ENCODE assay signal across 17 cellular contexts in the genomic region with DNA sequence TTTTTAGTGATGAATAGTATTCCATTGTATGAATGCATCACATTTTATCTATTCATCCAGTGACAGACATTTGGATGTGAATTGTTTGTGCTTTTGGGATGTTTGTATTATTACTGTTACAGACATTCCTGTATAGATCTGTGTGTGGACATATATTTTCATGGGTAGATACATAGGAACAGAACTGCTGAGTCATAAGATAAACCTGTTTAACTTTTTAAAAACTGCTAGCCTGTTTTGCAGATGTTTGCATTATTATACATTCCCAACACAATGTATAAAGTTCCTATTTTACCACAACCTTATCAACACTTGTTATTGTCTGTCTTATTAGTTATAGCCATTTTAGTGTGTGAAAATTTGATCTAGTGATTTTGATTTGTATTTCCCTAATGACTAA. TPM values are rescaled to one million over a fixed set of nuclear protein-coding genes. Genes with fewer than 3 reads are reported as not detected.
A peak's percentile ranks its signal among the peaks of the same experiment; 100 is the strongest.
DNase-seq lines count a peak whose midpoint lies in the region; ATAC-seq, FAIRE-seq and TF ChIP-seq lines count a peak whose summit lies in the region.
"Had no signal": no experiment of that assay in that cellular context is flagged by ENCODE, and none has a peak within 500 bp of the region (broad histone marks: within the 10 kb centered on the region; RNA-seq: fewer than 3 reads in every experiment).

No MANE protein-coding gene starts in this region.

- in situ Hi-C loops in K562 (cut with MboI), result no loop called here

- ATAC-seq in A549 (no peak), GM23338 (no peak), K562 (no peak), HG02588 (IDR thresholded peaks at IDR 0.05; ENCODE audit: unreplicated experiment) (no peak)
- ATAC-seq: GM12878 had no signal

- H3K36me3 ChIP-seq in GM23338 (ENCODE audit: insufficient read depth), result no peaks in the 10 kb centered on the region
- H3K36me3 ChIP-seq in K562 (ENCODE audit: control insufficient read depth, insufficient read depth, low read length), result no peaks in the 10 kb centered on the region

- H3K27ac Mint-ChIP-seq in GM23338, result peak overlapping the region; percentile 79
- H3K27ac Mint-ChIP-seq: CD4-positive, alpha-beta memory T cell had no signal

- H4K20me1 ChIP-seq in GM23338 (replicated peaks; ENCODE audit: insufficient read depth), result no peaks in the 10 kb centered on the region
- no peaks in the 10 kb centered on the region for H4K20me1 ChIP-seq in K562 (replicated peaks; ENCODE audit: control insufficient read depth, insufficient read depth, low read length)

- no peak overlapping the region for H3K4me3 ChIP-seq in A549
- H3K4me3 ChIP-seq in GM23338, result no peak overlapping the region
- no peak overlapping the region for H3K4me3 ChIP-seq in K562
- H3K4me3 ChIP-seq: GM12878 had no signal

- peaks cover 20% of the 10 kb centered on the region for H3K4me1 Mint-ChIP-seq in GM23338
- H3K4me1 Mint-ChIP-seq: CD4-positive, alpha-beta memory T cell had no signal

- H3K27me3 ChIP-seq in GM23338 (ENCODE audit: insufficient read depth) (no peaks in the 10 kb centered on the region), K562 (ENCODE audit: control insufficient read depth in 2 of 2, insufficient read depth in 2 of 2, low read length in 2 of 2) (no peaks in the 10 kb centered on the region)

- no peaks in the 10 kb centered on the region for H3K36me3 Mint-ChIP-seq in GM23338 (ENCODE audit: low read depth)
- H3K36me3 Mint-ChIP-seq: CD4-positive, alpha-beta memory T cell had no signal

- H3K4me2 ChIP-seq in A549 (no peak overlapping the region), GM23338 (no peak overlapping the region), K562 (ENCODE audit: insufficient read depth, low read length) (no peak overlapping the region)

- BruUV-seq in K562 (replicated peaks; lab: Mats Ljungman, UMichigan), result no TSS peak

- H2AFZ ChIP-seq in GM23338, result no peak overlapping the region
- H2AFZ ChIP-seq in K562 (ENCODE audit: low read depth, low read length), result no peak overlapping the region

- no peaks in the 10 kb centered on the region for H3K9me2 ChIP-seq in GM23338 (ENCODE audit: insufficient read depth)

- TF ChIP-seq CTCF in A549 (IDR thresholded peaks at IDR 0.05), result no peak
- no peak for TF ChIP-seq CTCF in GM23338 (conservative IDR thresholded peaks at IDR 0.05; ENCODE audit: low read depth in 2 of 2)
- TF ChIP-seq CTCF in K562 (IDR thresholded peaks at IDR 0.05 in 2 of 3, conservative IDR thresholded peaks at IDR 0.05 in 1 of 3; ENCODE audit: insufficient read depth in 2 of 3, low read depth in 1 of 3, low read length in 3 of 3), result no peak

- DNase-seq in A549 (ENCODE audit: low read depth in 1 of 2, low spot score in 1 of 2), result no peak
- no peak for DNase-seq in GM23338 (ENCODE audit: low spot score)
- no peak for DNase-seq in K562 (ENCODE audit: extremely low read depth in 1 of 4, low spot score in 3 of 4)
- no peak for DNase-seq in NCI-H1092 treated with DMSO at 0.1 percent for 48 hours (lab: John Stamatoyannopoulos, UW)
- no peak for DNase-seq in NCI-H1436 treated with DMSO at 0.1 percent for 48 hours (lab: John Stamatoyannopoulos, UW)
- DNase-seq: 8988T; C1 segment of cervical spinal cord; Caco-2; CD4-positive, alpha-beta memory T cell; DMS79; EL; GDM1; GOT3; H7; HCEC 1CT had no signal

- TF ChIP-seq RAD21 in A549 (conservative IDR thresholded peaks at IDR 0.05 in 1 of 2, IDR thresholded peaks at IDR 0.05 in 1 of 2) (no peak), K562 (CRISPR knock-in tag; conservative IDR thresholded peaks at IDR 0.05 in 1 of 2, IDR thresholded peaks at IDR 0.05 in 1 of 2) (no peak)

- TF ChIP-seq POLR2A in A549 (IDR thresholded peaks at IDR 0.05; ENCODE audit: low read length), result no peak
- no peak for TF ChIP-seq POLR2A in K562 (conservative IDR thresholded peaks at IDR 0.05)

- FAIRE-seq in A549 (lab: Jason Lieb, UNC) (no peak), K562 (lab: Jason Lieb, UNC) (no peak)
- FAIRE-seq: GM12878 had no signal

- TF ChIP-seq EP300 in A549 (IDR thresholded peaks at IDR 0.05) (no peak), K562 (IDR thresholded peaks at IDR 0.05; ENCODE audit: low read length) (no peak)

- no peak overlapping the region for H3K9ac ChIP-seq in K562 (ENCODE audit: insufficient read depth in 1 of 2, low read depth in 2 of 2, low read length in 2 of 2)

- no peak overlapping the region for H3K4me3 Mint-ChIP-seq in GM23338
- H3K4me3 Mint-ChIP-seq: CD4-positive, alpha-beta memory T cell had no signal

- H3K79me2 ChIP-seq in GM23338 (replicated peaks; ENCODE audit: insufficient read depth) (no peaks in the 10 kb centered on the region), K562 (ENCODE audit: control insufficient read depth, insufficient read depth, low read length) (no peaks in the 10 kb centered on the region)

- H3K9me3 ChIP-seq in A549 (no peaks in the 10 kb centered on the region), K562 (replicated peaks; ENCODE audit: control insufficient read depth, insufficient read depth, low read depth, low read length) (no peaks in the 10 kb centered on the region)
- H3K9me3 ChIP-seq: Caco-2 had no signal

- no peaks in the 10 kb centered on the region for H3K27me3 Mint-ChIP-seq in GM23338 (ENCODE audit: insufficient read depth, low read depth, poor library complexity)

- H3K9me1 ChIP-seq in K562 (ENCODE audit: control insufficient read depth, insufficient read depth, low read length), result no peaks in the 10 kb centered on the region

- H3F3A ChIP-seq in GM23338 (replicated peaks; ENCODE audit: low read depth), result no peaks in the 10 kb centered on the region

- H3K4me1 ChIP-seq in A549 (no peaks in the 10 kb centered on the region), GM23338 (ENCODE audit: insufficient read depth) (peaks cover 25% of the 10 kb centered on the region), K562 (replicated peaks in 1 of 2; ENCODE audit: control insufficient read depth in 2 of 2, insufficient read depth in 2 of 2, low read length in 2 of 2) (no peaks in the 10 kb centered on the region)
- H3K4me1 ChIP-seq: Caco-2 had no signal

- CTCF ChIA-PET in A549 (lab: Yijun Ruan, JAX) (no interaction called here), K562 (lab: Yijun Ruan, JAX; ENCODE audit: low intra/inter-chr PET ratio) (no interaction called here)

- no peaks in the 10 kb centered on the region for H3K9me3 Mint-ChIP-seq in GM23338
- H3K9me3 Mint-ChIP-seq: CD4-positive, alpha-beta memory T cell had no signal

- POLR2A ChIA-PET in A549 (lab: Yijun Ruan, JAX), result no interaction called here
- POLR2A ChIA-PET in K562 (lab: Yijun Ruan, JAX), result no interaction called here

- H3K27ac ChIP-seq in A549, result no peak overlapping the region
- H3K27ac ChIP-seq in GM23338 (ENCODE audit: low read depth), result no peak overlapping the region
- H3K27ac ChIP-seq in K562 (ENCODE audit: extremely low read depth, low read depth, low read length), result no peak overlapping the region

- intact Hi-C loops in K562 (cut with micrococcal nuclease), result no loop called here

RNA-seq across cellular contexts. Expression of a gene that starts 46.8 kb away (rescaled TPM):
- 23.2 and 33.1 TPM in 2 replicates for polyA plus RNA-seq in A549 (2011; rRNA removed)
- polyA plus RNA-seq in A549 (2012; cell fraction: cytosol; rRNA removed), result 6.4 and 7.4 TPM in 2 replicates
- 2.9 and 4.4 TPM in 2 replicates for polyA plus RNA-seq in A549 (2012; cell fraction: nucleus; rRNA removed)
- 16.4 to 18.4 TPM (median 17.1 TPM) in 3 replicates for polyA plus RNA-seq in A549 (2017; fragmentation: RNase III; extraction: RNeasy Plus Mini Kit Qiagen cat#74134 plus additional on column Dnase treatment)
- 8.4 and 10.1 TPM in 2 replicates for polyA minus RNA-seq in A549 (2011; rRNA and poly(A)+ RNA removed)
- 28.3 and 29.6 TPM in 2 replicates for total RNA-seq in GM23338 (2014; rRNA removed; shearing (Covaris generic))
- polyA plus RNA-seq in GM23338 (2016; fragmentation: Nextera tagmentation; extraction: Ambion mirVana), result 66.8 and 69.7 TPM in 2 replicates
- 8.0 and 17.6 TPM in 2 replicates for total RNA-seq in K562 (2011; cell fraction: chromatin; rRNA removed; ENCODE audit: low replicate concordance)
- total RNA-seq in K562 (2011; cell fraction: nucleolus; rRNA removed), result 7.9 and 8.3 TPM in 2 replicates
- total RNA-seq in K562 (2011; cell fraction: nucleoplasm; rRNA removed), result 18.1 and 20.8 TPM in 2 replicates
- total RNA-seq in K562 (2014; rRNA removed), result 22.0 and 25.3 TPM in 2 replicates
- total RNA-seq in K562 (2014; rRNA removed; fragmentation: Illumina TruSeq; extraction: Trizol), result 48.5 and 53.2 TPM in 2 replicates
- 42.7 and 47.4 TPM in 2 replicates for total RNA-seq in K562 (2015; rRNA removed; fragmentation: Illumina TruSeq; extraction: Trizol)
- total RNA-seq in K562 (2021), result 32.2 and 33.9 TPM in 2 replicates
- polyA plus RNA-seq in K562 (2011; rRNA removed), result 27.4 and 36.5 TPM in 2 replicates
- polyA plus RNA-seq in K562 (2011; cell fraction: cytosol; rRNA removed), result 7.9 and 16.7 TPM in 2 replicates
- polyA plus RNA-seq in K562 (2011; cell fraction: nucleus; rRNA removed), result 9.5 and 13.1 TPM in 2 replicates
- polyA plus RNA-seq in K562 (2012), result 19.1 and 26.1 TPM in 2 replicates
- 44.1 and 54.0 TPM in 2 replicates for polyA plus RNA-seq in K562 (2014; fragmentation: Illumina TruSeq; extraction: Trizol)
- polyA plus RNA-seq in K562 (2014; fragmentation: Nextera tagmentation; extraction: Ambion mirVana), result 10 to 100 TPM; 41.1 to 43.3 TPM
- 26.1 and 27.6 TPM in 2 replicates for polyA plus RNA-seq in K562 (2014; rRNA removed)
- 31.7 and 38.5 TPM in 2 replicates for polyA minus RNA-seq in K562 (2011; rRNA and poly(A)+ RNA removed)
- 12.2 and 13.8 TPM in 2 replicates for polyA minus RNA-seq in K562 (2011; cell fraction: cytosol; rRNA and poly(A)+ RNA removed)
- 16.7 and 18.3 TPM in 2 replicates for polyA minus RNA-seq in K562 (2011; cell fraction: nucleus; rRNA and poly(A)+ RNA removed)

RNA-seq across cellular contexts. Expression of a gene that starts 46.9 kb away (rescaled TPM):
- polyA plus RNA-seq in A549 (2011; rRNA removed), result 151 and 159 TPM in 2 replicates
- polyA plus RNA-seq in A549 (2012; cell fraction: cytosol; rRNA removed), result 37.5 and 41.6 TPM in 2 replicates
- polyA plus RNA-seq in A549 (2012; cell fraction: nucleus; rRNA removed), result 19.2 and 26.5 TPM in 2 replicates
- polyA plus RNA-seq in A549 (2017; fragmentation: RNase III; extraction: RNeasy Plus Mini Kit Qiagen cat#74134 plus additional on column Dnase treatment), result 92.6 to 99.1 TPM (median 92.8 TPM) in 3 replicates
- polyA minus RNA-seq in A549 (2011; rRNA and poly(A)+ RNA removed), result 29.5 and 37.2 TPM in 2 replicates
- 45.7 and 57.2 TPM in 2 replicates for total RNA-seq in GM23338 (2014; rRNA removed; shearing (Covaris generic))
- polyA plus RNA-seq in GM23338 (2016; fragmentation: Nextera tagmentation; extraction: Ambion mirVana), result 52.9 and 57.8 TPM in 2 replicates
- 9.2 and 18.2 TPM in 2 replicates for total RNA-seq in K562 (2011; cell fraction: chromatin; rRNA removed; ENCODE audit: low replicate concordance)
- 5.3 and 7.0 TPM in 2 replicates for total RNA-seq in K562 (2011; cell fraction: nucleolus; rRNA removed)
- total RNA-seq in K562 (2011; cell fraction: nucleoplasm; rRNA removed), result 10.9 and 17.2 TPM in 2 replicates
- total RNA-seq in K562 (2014; rRNA removed), result 51.7 and 55.5 TPM in 2 replicates
- total RNA-seq in K562 (2014; rRNA removed; fragmentation: Illumina TruSeq; extraction: Trizol), result 81.4 and 90.4 TPM in 2 replicates
- total RNA-seq in K562 (2015; rRNA removed; fragmentation: Illumina TruSeq; extraction: Trizol), result 63.8 and 65.6 TPM in 2 replicates
- 64.2 and 64.7 TPM in 2 replicates for total RNA-seq in K562 (2021)
- polyA plus RNA-seq in K562 (2011; rRNA removed), result 81.2 and 115 TPM in 2 replicates
- 28.9 and 50.1 TPM in 2 replicates for polyA plus RNA-seq in K562 (2011; cell fraction: cytosol; rRNA removed)
- polyA plus RNA-seq in K562 (2011; cell fraction: nucleus; rRNA removed), result 19.1 and 29.4 TPM in 2 replicates
- 44.5 and 54.7 TPM in 2 replicates for polyA plus RNA-seq in K562 (2012)
- polyA plus RNA-seq in K562 (2014; fragmentation: Illumina TruSeq; extraction: Trizol), result 72.1 and 89.9 TPM in 2 replicates
- 100 to 1,000 TPM; 153 to 179 TPM for polyA plus RNA-seq in K562 (2014; fragmentation: Nextera tagmentation; extraction: Ambion mirVana)
- 69.3 and 71.2 TPM in 2 replicates for polyA plus RNA-seq in K562 (2014; rRNA removed)
- polyA minus RNA-seq in K562 (2011; rRNA and poly(A)+ RNA removed), result 68.2 and 77.3 TPM in 2 replicates
- 9.1 and 24.0 TPM in 2 replicates for polyA minus RNA-seq in K562 (2011; cell fraction: cytosol; rRNA and poly(A)+ RNA removed)
- polyA minus RNA-seq in K562 (2011; cell fraction: nucleus; rRNA and poly(A)+ RNA removed), result 5.3 and 10.6 TPM in 2 replicates
